10 cellular contexts compared by ENCODE assay signal in the genomic region with DNA sequence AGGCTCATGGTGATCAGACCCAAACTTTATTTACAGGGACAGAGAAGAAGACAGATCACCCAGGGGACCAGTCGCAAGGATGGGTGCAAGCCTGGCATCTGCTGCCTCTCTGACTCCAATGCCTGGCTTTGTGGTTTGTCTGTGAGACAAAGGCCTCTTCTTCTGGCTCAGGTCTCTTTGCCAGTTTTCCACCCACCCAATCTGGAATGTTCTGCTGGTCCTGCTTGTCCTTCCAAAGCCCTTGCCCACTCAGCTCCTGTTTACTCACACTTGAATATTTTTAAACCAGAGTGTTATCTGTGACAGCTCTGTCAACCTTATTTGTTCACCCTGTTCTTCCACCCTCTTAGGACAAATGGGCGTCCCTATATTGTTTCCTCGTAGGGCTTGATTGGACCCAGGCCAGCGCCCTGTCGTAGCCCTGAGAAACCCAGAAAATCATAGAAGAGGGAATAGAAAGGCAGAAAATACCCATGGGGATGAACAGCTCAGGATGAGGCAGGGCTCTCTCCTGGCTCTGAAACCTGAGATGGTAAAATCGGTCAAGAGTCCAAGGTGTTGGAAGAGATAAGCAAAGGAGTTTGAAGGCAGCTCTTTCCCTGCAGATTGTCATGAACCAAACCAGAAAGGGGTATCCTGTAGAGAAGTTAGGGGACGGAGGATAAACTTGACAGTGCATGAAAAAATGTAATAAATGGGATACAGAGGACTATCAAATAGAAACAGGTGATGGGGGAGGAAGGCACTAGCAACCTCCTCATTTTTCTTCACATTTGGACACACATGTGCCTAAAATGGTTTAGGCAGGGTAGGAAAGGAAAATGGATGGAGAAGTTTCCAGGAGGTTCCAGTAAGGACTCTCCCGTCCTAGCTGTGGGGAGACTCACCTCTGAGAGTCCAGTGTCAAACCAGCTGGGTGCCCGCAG. TPM values are rescaled to one million over a fixed set of nuclear protein-coding genes. Genes with fewer than 3 reads are reported as not detected.
A peak's percentile ranks its signal among the peaks of the same experiment; 100 is the strongest.
DNase-seq lines count a peak whose midpoint lies in the region; ATAC-seq and TF ChIP-seq lines count a peak whose summit lies in the region.
"Had no signal": no experiment of that assay in that cellular context is flagged by ENCODE, and none has a peak within 500 bp of the region (broad histone marks: within the 10 kb centered on the region; RNA-seq: fewer than 3 reads in every experiment).

No MANE protein-coding gene starts in this region.

- intact Hi-C loops in transverse colon (cut with DNase I; ENCODE audit: low total_unique reads), result no loop called here

- DNase-seq in SK-MEL-5 (ENCODE audit: low read depth, low spot score), result peak; percentile 60
- no peak for DNase-seq in fibroblast of the aortic adventitia (ENCODE audit: low read depth)
- no peak for DNase-seq in nephron progenitor cell
- no peak for DNase-seq in transverse colon
- no peak for DNase-seq in germinal center (ENCODE audit: low spot score)
- no peak for DNase-seq in activated CD8-positive, alpha-beta memory T cell treated with anti-CD3 and anti-CD28 coated beads, Interleukin-2, amount 50 U/mL, for 4 hours
- DNase-seq in activated gamma-delta T cell (lab: John Stamatoyannopoulos, UW), result no peak
- DNase-seq: immature natural killer cell, NCI-H526 had no signal

- H3K4me1 ChIP-seq in transverse colon, result peaks cover 0 to 10% (median 0%) of the 10 kb centered on the region in 4 donors

- H3K36me3 Mint-ChIP-seq in nephron progenitor cell (ENCODE audit: low read depth), result no peaks in the 10 kb centered on the region
- H3K36me3 Mint-ChIP-seq: immature natural killer cell had no signal

- TF ChIP-seq POLR2A in transverse colon (IDR thresholded peaks at IDR 0.05), result no peak

- H3K4me3 ChIP-seq in fibroblast of the aortic adventitia (ENCODE audit: low read depth, low read length) (peak overlapping the region; percentile 29), transverse colon (peak overlapping the region; percentile 2 to 49 (median 30))

- H3K4me1 Mint-ChIP-seq in nephron progenitor cell, result peaks cover 32% of the 10 kb centered on the region
- H3K4me1 Mint-ChIP-seq: immature natural killer cell had no signal

- peak overlapping the region; percentile 83 to 97 (median 86) for H3K27ac ChIP-seq in transverse colon

- in situ Hi-C loops in SK-MEL-5 (cut with HindIII; ENCODE audit: low pct_unique_long_range_greater_than_20kb, low sequenced_read_pairs), result no loop called here
- in situ Hi-C loops in transverse colon (cut with MboI; ENCODE audit: low pct_ligation_motif_present in 1 of 4, low pct_unique_long_range_greater_than_20kb in 1 of 4, low sequenced_read_pairs in 3 of 4), result no loop called here

- TF ChIP-seq EP300 in transverse colon (IDR thresholded peaks at IDR 0.05; ENCODE audit: low read depth), result no peak

- peak overlapping the region; percentile 37 for H3K4me3 Mint-ChIP-seq in nephron progenitor cell
- H3K4me3 Mint-ChIP-seq: immature natural killer cell had no signal

- H3K27me3 ChIP-seq in transverse colon, result no peaks in the 10 kb centered on the region

- no peaks in the 10 kb centered on the region for H3K9me3 Mint-ChIP-seq in nephron progenitor cell

- H3K27ac Mint-ChIP-seq in nephron progenitor cell, result no peak overlapping the region
- H3K27ac Mint-ChIP-seq: immature natural killer cell had no signal

- ATAC-seq in HG03139 (IDR thresholded peaks at IDR 0.05; ENCODE audit: unreplicated experiment), result no peak

- no peaks in the 10 kb centered on the region for H3K9me3 ChIP-seq in transverse colon

- H3K36me3 ChIP-seq in transverse colon, result no peaks in the 10 kb centered on the region

- WGBS in transverse colon (ENCODE audit: low coverage in 1 of 2), 2 donors, result 49 to 56% methylated on average over 5 to 9 of the region's 9 CpGs

- peaks cover 9% of the 10 kb centered on the region for H3K27me3 Mint-ChIP-seq in nephron progenitor cell (ENCODE audit: low read depth, poor library complexity)

- TF ChIP-seq CTCF in fibroblast of the aortic adventitia (IDR thresholded peaks at IDR 0.05; ENCODE audit: insufficient read depth, low read length) (no peak), nephron progenitor cell (IDR thresholded peaks at IDR 0.05) (no peak), transverse colon (IDR thresholded peaks at IDR 0.05) (no peak)

RNA-seq across cellular contexts. Expression of a gene that starts 0.7 kb away (rescaled TPM):
- 5.0 and 9.9 TPM in 2 replicates for total RNA-seq in SK-MEL-5 (2014; rRNA removed; shearing (Covaris generic))
- 3.5 and 7.0 TPM in 2 replicates for polyA plus RNA-seq in SK-MEL-5 (2015; cell fraction: cytosol; rRNA removed)
- 2.9 TPM in 1 of 2 replicates, not detected in the other for polyA plus RNA-seq in SK-MEL-5 (2015; cell fraction: nucleus; rRNA removed)
- total RNA-seq in fibroblast of the aortic adventitia (ENCODE audit: low replicate concordance) (60.2 and 73.3 TPM in 2 replicates), transverse colon (100 to 1,000 TPM in 1 of 4 donors, 10 to 100 TPM in 3; 38.0 to 112 (median 68.2) TPM)
- polyA plus RNA-seq: immature natural killer cell had no signal

RNA-seq across cellular contexts. Expression of a gene that starts 1.6 kb away (rescaled TPM):
- not detected in 2 replicates for total RNA-seq in SK-MEL-5 (2014; rRNA removed; shearing (Covaris generic))
- not detected in 2 replicates for polyA plus RNA-seq in SK-MEL-5 (2015; cell fraction: cytosol; rRNA removed)
- polyA plus RNA-seq in SK-MEL-5 (2015; cell fraction: nucleus; rRNA removed), result not detected in 2 replicates
- total RNA-seq in fibroblast of the aortic adventitia (ENCODE audit: low replicate concordance) (1.5 and 3.3 TPM in 2 replicates), transverse colon (1 to 10 TPM in 1 of 4 donors, not detected in 3; 1.3 TPM)
- polyA plus RNA-seq: immature natural killer cell had no signal

RNA-seq across cellular contexts. Expression of a gene that starts 7.8 kb away (rescaled TPM):
- not detected in 2 replicates for total RNA-seq in SK-MEL-5 (2014; rRNA removed; shearing (Covaris generic))
- polyA plus RNA-seq in SK-MEL-5 (2015; cell fraction: cytosol; rRNA removed), result not detected in 2 replicates
- not detected in 2 replicates for polyA plus RNA-seq in SK-MEL-5 (2015; cell fraction: nucleus; rRNA removed)
- total RNA-seq in fibroblast of the aortic adventitia (ENCODE audit: low replicate concordance) (0.63 TPM in 1 of 2 replicates, not detected in the other), transverse colon (10 to 100 TPM in 1 of 4 donors, 1 to 10 TPM in 2, not detected in 1; 3.0 to 11.1 (median 9.1) TPM)
- polyA plus RNA-seq: immature natural killer cell had no signal

RNA-seq across cellular contexts. Expression of a gene that starts 26.2 kb away (rescaled TPM):
- 5.3 and 5.4 TPM in 2 replicates for total RNA-seq in SK-MEL-5 (2014; rRNA removed; shearing (Covaris generic))
- polyA plus RNA-seq in SK-MEL-5 (2015; cell fraction: cytosol; rRNA removed), result 4.7 and 6.5 TPM in 2 replicates
- 4.0 and 5.7 TPM in 2 replicates for polyA plus RNA-seq in SK-MEL-5 (2015; cell fraction: nucleus; rRNA removed)
- 22.1 and 24.8 TPM in 2 replicates for total RNA-seq in fibroblast of the aortic adventitia (ENCODE audit: low replicate concordance)
- total RNA-seq in transverse colon, result 100 to 1,000 TPM in 1 of 4 donors, 10 to 100 TPM in 3; 21.8 to 115 (median 35.0) TPM
- polyA plus RNA-seq: immature natural killer cell had no signal

RNA-seq across cellular contexts. Expression of a gene that starts 31.6 kb away (rescaled TPM):
- 39.3 and 40.6 TPM in 2 replicates for total RNA-seq in SK-MEL-5 (2014; rRNA removed; shearing (Covaris generic))
- polyA plus RNA-seq in SK-MEL-5 (2015; cell fraction: cytosol; rRNA removed), result 9.8 and 22.8 TPM in 2 replicates
- polyA plus RNA-seq in SK-MEL-5 (2015; cell fraction: nucleus; rRNA removed), result 2.7 and 4.0 TPM in 2 replicates
- total RNA-seq in fibroblast of the aortic adventitia (ENCODE audit: low replicate concordance) (11.3 and 14.9 TPM in 2 replicates), transverse colon (10 to 100 TPM in 2 of 4 donors, under 1 TPM in 1, not detected in 1; 0.20 to 19.8 (median 18.8) TPM)
